Comparison of ENCODE assay signal across 9 cellular contexts in genomic region chr16:56860226-56861020, GRCh38. TPM values are rescaled to one million over a fixed set of nuclear protein-coding genes. Genes with fewer than 3 reads are reported as not detected.
DNase-seq lines count a peak whose midpoint lies in the region; ATAC-seq lines count a peak whose summit lies in the region.
"Had no signal": no experiment of that assay in that cellular context is flagged by ENCODE, and none has a peak within 500 bp of the region (broad histone marks: within the 10 kb centered on the region; RNA-seq: fewer than 3 reads in every experiment).

No MANE protein-coding gene starts in this region.

- H3K4me3 Mint-ChIP-seq in activated naive CD8-positive, alpha-beta T cell treated with anti-CD3 and anti-CD28 coated beads, Interleukin-2, amount 10 ng/mL, durations not matched to agents 7 days and 5 days: peak overlapping the region; percentile 72

- DNase-seq in stimulated activated CD4-positive, alpha-beta T cell treated with anti-CD3 and anti-CD28 coated beads, Interleukin-1b, Interleukin-23, amount 100 ng/mL, for 48 hours: peak; percentile 35
- no peak for DNase-seq in stimulated activated CD4-positive, alpha-beta T cell treated with anti-CD3 and anti-CD28 coated beads, Interleukin-12 subunit alpha, Interleukin-12 subunit beta, amount 100 ng/mL, for 4 hours
- peak; percentile 88 for DNase-seq in Jurkat, Clone E6-1 (ENCODE audit: low read depth, low spot score)
- peak; percentile 65 for DNase-seq in activated naive CD8-positive, alpha-beta T cell treated with anti-CD3 and anti-CD28 coated beads, Interleukin-2, amount 10 ng/mL, durations not matched to agents 7 days and 5 days
- DNase-seq in stimulated activated naive CD8-positive, alpha-beta T cell treated with anti-CD3 and anti-CD28 coated beads, Interleukin-15, Interleukin-2, amounts not matched to agents 100 U/mL and 50 U/mL, for 24 hours: peak; percentile 72
- DNase-seq in EL: no peak
- no peak for DNase-seq in NCI-H510A treated with DMSO at 0.1 percent for 48 hours (lab: John Stamatoyannopoulos, UW)
- no peak for DNase-seq in NCI-H524 treated with DMSO at 0.1 percent for 48 hours (lab: John Stamatoyannopoulos, UW)

- H3K4me1 Mint-ChIP-seq in activated naive CD8-positive, alpha-beta T cell treated with anti-CD3 and anti-CD28 coated beads, Interleukin-2, amount 10 ng/mL, durations not matched to agents 7 days and 5 days: peaks cover 54% of the 10 kb centered on the region

- no peaks in the 10 kb centered on the region for H3K27me3 Mint-ChIP-seq in activated naive CD8-positive, alpha-beta T cell treated with anti-CD3 and anti-CD28 coated beads, Interleukin-2, amount 10 ng/mL, durations not matched to agents 7 days and 5 days

- POLR2A ChIA-PET in activated naive CD8-positive, alpha-beta T cell treated with anti-CD3 and anti-CD28 coated beads, Interleukin-2, amount 10 ng/mL, durations not matched to agents 7 days and 5 days (lab: Charles Lee): interaction anchor here (0.9 to 3.7 kb wide), 6 partner anchors 9 to 181 kb away, joined by 3 to 37 read pairs (median 6); partner anchors contain the start of gene HERPUD1

- peaks cover 3% of the 10 kb centered on the region for H3K36me3 Mint-ChIP-seq in activated naive CD8-positive, alpha-beta T cell treated with anti-CD3 and anti-CD28 coated beads, Interleukin-2, amount 10 ng/mL, durations not matched to agents 7 days and 5 days

- peak overlapping the region; percentile 21 for H3K4me3 ChIP-seq in Jurkat, Clone E6-1 (ENCODE audit: low read length)

- peak overlapping the region; percentile 96 for H3K27ac Mint-ChIP-seq in activated naive CD8-positive, alpha-beta T cell treated with anti-CD3 and anti-CD28 coated beads, Interleukin-2, amount 10 ng/mL, durations not matched to agents 7 days and 5 days

- no peaks in the 10 kb centered on the region for H3K9me3 Mint-ChIP-seq in activated naive CD8-positive, alpha-beta T cell treated with anti-CD3 and anti-CD28 coated beads, Interleukin-2, amount 10 ng/mL, durations not matched to agents 7 days and 5 days

- peak; percentile 85 for ATAC-seq in activated naive CD8-positive, alpha-beta T cell treated with anti-CD3 and anti-CD28 coated beads, Interleukin-2, amount 10 ng/mL, durations not matched to agents 7 days and 5 days (ENCODE audit: low read depth)
- peak; percentile 92 for ATAC-seq in stimulated activated naive CD8-positive, alpha-beta T cell treated with anti-CD3 and anti-CD28 coated beads, Interleukin-15, Interleukin-2, amounts not matched to agents 100 U/mL and 50 U/mL, for 24 hours

RNA-seq across cellular contexts. Expression of gene SLC12A3, which starts 4.6 kb away (rescaled TPM):
- not detected for polyA plus RNA-seq in Jurkat, Clone E6-1 (2012; ENCODE audit: insufficient read depth, insufficient read length)
- not detected for total RNA-seq in activated naive CD8-positive, alpha-beta T cell treated with anti-CD3 and anti-CD28 coated beads, Interleukin-2, amount 10 ng/mL, durations not matched to agents 7 days and 5 days
- polyA plus RNA-seq: keratinocyte had no signal

Comparison
In these comparisons a context has a peak if more than half of its experiments do, and no peak if none do; other contexts are left out.
1. DNase-seq: peak in stimulated activated CD4-positive, alpha-beta T cell treated with anti-CD3 and anti-CD28 coated beads, Interleukin-1b, Interleukin-23, amount 100 ng/mL, for 48 hours (single experiment), Jurkat, Clone E6-1 (single experiment), activated naive CD8-positive, alpha-beta T cell treated with anti-CD3 and anti-CD28 coated beads, Interleukin-2, amount 10 ng/mL, durations not matched to agents 7 days and 5 days (single experiment) and stimulated activated naive CD8-positive, alpha-beta T cell treated with anti-CD3 and anti-CD28 coated beads, Interleukin-15, Interleukin-2, amounts not matched to agents 100 U/mL and 50 U/mL, for 24 hours (single experiment); none in stimulated activated CD4-positive, alpha-beta T cell treated with anti-CD3 and anti-CD28 coated beads, Interleukin-12 subunit alpha, Interleukin-12 subunit beta, amount 100 ng/mL, for 4 hours (single experiment), EL (single experiment), NCI-H510A treated with DMSO at 0.1 percent for 48 hours (single experiment) and NCI-H524 treated with DMSO at 0.1 percent for 48 hours (single experiment).